ENCODE assay signal across 23 cellular contexts in the genomic region with DNA sequence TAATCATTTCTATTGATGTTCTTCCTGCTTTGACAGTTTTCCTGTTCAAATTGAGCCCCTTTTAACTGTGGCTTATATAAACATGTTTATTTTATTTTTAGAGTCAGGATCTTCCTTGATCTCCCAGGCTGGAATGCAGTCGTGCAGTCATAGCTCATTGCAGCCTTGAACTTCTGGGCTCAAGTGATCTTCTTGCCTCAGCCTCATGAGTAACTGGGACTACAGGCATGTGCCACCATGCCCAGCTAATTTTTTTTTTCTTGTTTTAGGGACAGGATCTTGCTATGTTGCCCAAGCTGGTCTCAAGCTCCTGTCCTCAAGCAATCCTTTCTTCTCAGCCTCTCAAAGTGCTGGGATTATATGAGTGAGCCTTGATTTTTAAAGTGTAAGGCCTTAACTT. TPM values are rescaled to one million over a fixed set of nuclear protein-coding genes. Genes with fewer than 3 reads are reported as not detected.
A peak's percentile ranks its signal among the peaks of the same experiment; 100 is the strongest.
DNase-seq lines count a peak whose midpoint lies in the region; ATAC-seq and TF ChIP-seq lines count a peak whose summit lies in the region.
"Had no signal": no experiment of that assay in that cellular context is flagged by ENCODE, and none has a peak within 500 bp of the region (broad histone marks: within the 10 kb centered on the region; RNA-seq: fewer than 3 reads in every experiment).

No MANE protein-coding gene starts in this region.

- TF ChIP-seq CTCF in IMR-90 (conservative IDR thresholded peaks at IDR 0.05; ENCODE audit: low read depth, low read length) (no peak), chondrocyte (IDR thresholded peaks at IDR 0.05) (no peak), hepatocyte (IDR thresholded peaks at IDR 0.05; ENCODE audit: poor library complexity) (no peak)

- H3K27me3 Mint-ChIP-seq in chondrocyte (ENCODE audit: low read depth) = no peaks in the 10 kb centered on the region
- H3K27me3 Mint-ChIP-seq: activated CD4-positive, alpha-beta memory T cell treated with anti-CD3 and anti-CD28 coated beads, Interleukin-2, amount 10 ng/mL, durations not matched to agents 7 days and 5 days; T-cell had no signal

- no peaks in the 10 kb centered on the region for H3K36me3 Mint-ChIP-seq in chondrocyte (ENCODE audit: low read depth)

- H3K27ac ChIP-seq in IMR-90 (ENCODE audit: insufficient read depth, low read length) (no peak overlapping the region), right cardiac atrium (ENCODE audit: low read length) (peak overlapping the region; percentile 37), hepatocyte (no peak overlapping the region)
- H3K27ac ChIP-seq: body of pancreas, neutrophil, skin epidermis had no signal

- BruUV-seq in IMR-90 (replicated peaks; lab: Mats Ljungman, UMichigan) = no TSS peak

- dilution Hi-C loops in IMR-90 (cut with HindIII; ENCODE audit: low sequenced_read_pairs, unreplicated experiment) = no loop called here

- no peaks in the 10 kb centered on the region for H3K9me3 Mint-ChIP-seq in chondrocyte (ENCODE audit: low read depth)
- H3K9me3 Mint-ChIP-seq: activated CD4-positive, alpha-beta memory T cell treated with anti-CD3 and anti-CD28 coated beads, Interleukin-2, amount 10 ng/mL, durations not matched to agents 7 days and 5 days; activated naive CD4-positive, alpha-beta T cell treated with anti-CD3 and anti-CD28 coated beads for 36 hours; T-cell had no signal

- H3K56ac ChIP-seq in IMR-90 (ENCODE audit: extremely low read depth, insufficient read depth, low read length) = no peak overlapping the region

- peak overlapping the region in 1 of 2 experiments; percentile 77; a peak in 2 of 4 replicates for H4K8ac ChIP-seq in IMR-90 (ENCODE audit: low read depth in 2 of 2, low read length in 2 of 2)

- CTCF ChIA-PET in IMR-90 (lab: Yijun Ruan, JAX) = interaction anchor here (0.6 kb wide), 1 partner anchor 1014 kb away, joined by 5 read pairs; no protein-coding TSS in a partner anchor

- no peak overlapping the region for H2BK5ac ChIP-seq in IMR-90 (ENCODE audit: low read depth, low read length, poor library complexity, severe bottlenecking)

- H3K4ac ChIP-seq in IMR-90 (ENCODE audit: low read depth, low read length) = no peak overlapping the region

- peaks cover 33 to 37% of the 10 kb centered on the region in 2 experiments for H3K79me1 ChIP-seq in IMR-90 (ENCODE audit: low read depth in 1 of 2, low read length in 2 of 2)

- H3K4me2 ChIP-seq in IMR-90 (ENCODE audit: low read depth, low read length) = no peak overlapping the region
- H3K4me2 ChIP-seq in hepatocyte = no peak overlapping the region

- H3K14ac ChIP-seq in IMR-90 (replicated peaks; ENCODE audit: low read depth, low read length) = peak overlapping the region; percentile 63; the same call in 1 of the 2 replicates

- peaks cover 6% of the 10 kb centered on the region; the same call in 1 of the 2 replicates for H3K9me1 ChIP-seq in IMR-90 (ENCODE audit: insufficient read depth, low read length)

- DNase-seq in IMR-90 (peak; percentile 49), chondrocyte (ENCODE audit: low spot score) (no peak), right cardiac atrium (no peak), renal cortical epithelial cell (ENCODE audit: low read depth) (peak; percentile 21), hepatocyte (ENCODE audit: low spot score) (no peak), mesenteric fat pad (ENCODE audit: low spot score) (no peak)
- DNase-seq: activated CD4-positive, alpha-beta memory T cell treated with anti-CD3 and anti-CD28 coated beads, Interleukin-2, amount 10 ng/mL, durations not matched to agents 7 days and 5 days; activated naive CD4-positive, alpha-beta T cell treated with anti-CD3 and anti-CD28 coated beads for 36 hours; activated T-cell treated with anti-CD3 and anti-CD28 coated beads, Interleukin-2, amount 50 U/mL, for 1 hour; body of pancreas; DND-41; KBM-7; mucosa of descending colon; NCI-H1092 treated with DMSO at 0.1 percent for 48 hours; NCI-H2107; NCI-H524; SHP77; stimulated activated CD4-positive, alpha-beta T cell treated with anti-CD3 and anti-CD28 coated beads, Interleukin-4, amount 100 ng/mL, for 24 hours; T-cell had no signal

- intact Hi-C loops in IMR-90 (cut with micrococcal nuclease) = no loop called here
- intact Hi-C loops in right cardiac atrium (cut with DNase I) = no loop called here

- H2BK15ac ChIP-seq in IMR-90 (ENCODE audit: low read depth, low read length) = no peak overlapping the region

- H3K9me3 ChIP-seq in IMR-90 (ENCODE audit: control insufficient read depth, insufficient read depth, low read length) = no peaks in the 10 kb centered on the region
- H3K9me3 ChIP-seq in right cardiac atrium (ENCODE audit: control insufficient read depth, low read length) = no peaks in the 10 kb centered on the region
- no peaks in the 10 kb centered on the region for H3K9me3 ChIP-seq in hepatocyte (ENCODE audit: low read depth)
- H3K9me3 ChIP-seq: body of pancreas, HAP-1, mucosa of descending colon, neutrophil had no signal

- H3K4me3 ChIP-seq in IMR-90 (ENCODE audit: insufficient read depth, low read depth, low read length) (no peak overlapping the region), right cardiac atrium (ENCODE audit: low read length) (no peak overlapping the region), hepatocyte (no peak overlapping the region)
- H3K4me3 ChIP-seq: body of pancreas, HAP-1, mucosa of descending colon, skin epidermis had no signal

- TF ChIP-seq POLR2A in IMR-90 (IDR thresholded peaks at IDR 0.05; ENCODE audit: low read depth, low read length) = no peak

- H3K23ac ChIP-seq in IMR-90 (ENCODE audit: low read depth, low read length) = no peak overlapping the region

- no peak overlapping the region for H4K5ac ChIP-seq in IMR-90 (ENCODE audit: low read depth, low read length)

- no peaks in the 10 kb centered on the region for H3K9me2 ChIP-seq in hepatocyte (replicated peaks; ENCODE audit: insufficient read depth)

- in situ Hi-C loops in IMR-90 (cut with MboI; ENCODE audit: low sequenced_read_pairs) = no loop called here

- TF ChIP-seq RAD21 in IMR-90 (IDR thresholded peaks at IDR 0.05; ENCODE audit: low read length) = no peak

- H2BK20ac ChIP-seq in IMR-90 (ENCODE audit: low read depth, low read length) = no peak overlapping the region

- H3K4me1 ChIP-seq in IMR-90 (ENCODE audit: control insufficient read depth, insufficient read depth, low read length) = peaks cover 2% of the 10 kb centered on the region; the same call in 1 of the 2 replicates
- H3K4me1 ChIP-seq in right cardiac atrium (ENCODE audit: control insufficient read depth, insufficient read depth, low read length) = peaks cover 9% of the 10 kb centered on the region
- H3K4me1 ChIP-seq in hepatocyte (ENCODE audit: insufficient read depth) = no peaks in the 10 kb centered on the region
- H3K4me1 ChIP-seq: body of pancreas had no signal

- no peak overlapping the region for H3K9ac ChIP-seq in IMR-90 (ENCODE audit: low read depth, low read length)

- WGBS in IMR-90 (ENCODE audit: extremely low coverage in 2 of 2, insufficient read length in 1 of 2), 2 experiments = 20% methylated on average over 1 of the region's 1 CpG; no CpG with 5 or more reads in 1 of the 2 experiments
- WGBS in right cardiac atrium = 20% methylated on average over 1 of the region's 1 CpG
- 59% methylated on average over 1 of the region's 1 CpG for WGBS in hepatocyte (ENCODE audit: low lambda C conversion rate, missing lambda C conversion rate)

- no peak overlapping the region for H2AK9ac ChIP-seq in IMR-90 (replicated peaks; ENCODE audit: low read depth, low read length, poor library complexity)

- no peaks in the 10 kb centered on the region; the same call in 1 of the 2 replicates for H4K20me1 ChIP-seq in IMR-90 (ENCODE audit: insufficient read depth, low read length)
- peaks cover 3% of the 10 kb centered on the region for H4K20me1 ChIP-seq in hepatocyte (ENCODE audit: insufficient read depth, poor library complexity, severe bottlenecking)

- H2AFZ ChIP-seq in IMR-90 (replicated peaks; ENCODE audit: low read length, poor library complexity) (no peak overlapping the region), hepatocyte (no peak overlapping the region)

- no peaks in the 10 kb centered on the region for H3K36me3 ChIP-seq in IMR-90 (ENCODE audit: control insufficient read depth, insufficient read depth, low read length)
- H3K36me3 ChIP-seq in hepatocyte (replicated peaks; ENCODE audit: insufficient read depth, low read depth) = no peaks in the 10 kb centered on the region
- H3K36me3 ChIP-seq: HAP-1, neutrophil had no signal

- POLR2A ChIA-PET in IMR-90 (lab: Charles Lee; ENCODE audit: unreplicated experiment) = no interaction called here

- peak overlapping the region; percentile 74 for H3K27ac Mint-ChIP-seq in chondrocyte (ENCODE audit: unreplicated experiment)
- H3K27ac Mint-ChIP-seq: activated CD4-positive, alpha-beta memory T cell treated with anti-CD3 and anti-CD28 coated beads, Interleukin-2, amount 10 ng/mL, durations not matched to agents 7 days and 5 days; activated naive CD4-positive, alpha-beta T cell treated with anti-CD3 and anti-CD28 coated beads for 36 hours; T-cell had no signal

- peaks cover 59% of the 10 kb centered on the region for H3K79me2 ChIP-seq in hepatocyte

- H3K4me3 Mint-ChIP-seq in chondrocyte (ENCODE audit: unreplicated experiment) = no peak overlapping the region
- H3K4me3 Mint-ChIP-seq: activated CD4-positive, alpha-beta memory T cell treated with anti-CD3 and anti-CD28 coated beads, Interleukin-2, amount 10 ng/mL, durations not matched to agents 7 days and 5 days; activated naive CD4-positive, alpha-beta T cell treated with anti-CD3 and anti-CD28 coated beads for 36 hours; T-cell had no signal

- ATAC-seq in IMR-90 (ENCODE audit: low read depth) (peak; percentile 74), right cardiac atrium (no peak), GM18520 (IDR thresholded peaks at IDR 0.05; ENCODE audit: unreplicated experiment) (no peak)
- ATAC-seq: body of pancreas, mucosa of descending colon, T-cell had no signal

- H3K4me1 Mint-ChIP-seq in chondrocyte (ENCODE audit: low read depth) = peaks cover 14% of the 10 kb centered on the region
- H3K4me1 Mint-ChIP-seq: activated CD4-positive, alpha-beta memory T cell treated with anti-CD3 and anti-CD28 coated beads, Interleukin-2, amount 10 ng/mL, durations not matched to agents 7 days and 5 days had no signal

- H2AK5ac ChIP-seq in IMR-90 (ENCODE audit: low read depth, low read length) = no peak overlapping the region

- H3K27me3 ChIP-seq in IMR-90 (ENCODE audit: control insufficient read depth, insufficient read depth, low read length) = no peaks in the 10 kb centered on the region
- H3K27me3 ChIP-seq in right cardiac atrium (ENCODE audit: control insufficient read depth, insufficient read depth) = no peaks in the 10 kb centered on the region
- H3K27me3 ChIP-seq in hepatocyte = no peaks in the 10 kb centered on the region
- H3K27me3 ChIP-seq: body of pancreas, neutrophil had no signal

- no peak overlapping the region for H2BK120ac ChIP-seq in IMR-90 (ENCODE audit: low read depth, low read length)

- no peak overlapping the region for H3K18ac ChIP-seq in IMR-90 (ENCODE audit: low read depth, low read length)

- no peak overlapping the region for H4K91ac ChIP-seq in IMR-90 (ENCODE audit: insufficient read depth, low read depth, low read length)

RNA-seq across cellular contexts. Expression of gene PHKB, which starts 14.7 kb away (rescaled TPM):
- total RNA-seq in IMR-90 (2012; rRNA removed) (58.6 and 60.0 TPM in 2 replicates), chondrocyte (55.6 to 70.7 TPM (median 57.7 TPM) in 3 replicates), right cardiac atrium (10 to 100 TPM; 62.2 to 68.0 (median 63.5) TPM), renal cortical epithelial cell (88.9 and 127 TPM in 2 replicates), hepatocyte (71.7 and 79.4 TPM in 2 replicates), mesenteric fat pad (57.8 TPM)
- polyA plus RNA-seq in IMR-90 (2012; rRNA removed) (20.7 and 24.2 TPM in 2 replicates), right cardiac atrium (20.2 TPM), hepatocyte (28.7 and 29.3 TPM in 2 replicates)
- 7.6 and 10.9 TPM in 2 replicates for polyA plus RNA-seq in IMR-90 (2012; cell fraction: cytosol; rRNA removed)
- 7.4 and 55.9 TPM in 2 replicates for polyA plus RNA-seq in IMR-90 (2012; cell fraction: nucleus; rRNA removed; ENCODE audit: low replicate concordance)

RNA-seq across cellular contexts. Expression of gene ITFG1, which starts 14.9 kb away (rescaled TPM):
- 57.5 and 60.4 TPM in 2 replicates for total RNA-seq in IMR-90 (2012; rRNA removed)
- polyA plus RNA-seq in IMR-90 (2012; rRNA removed) = 48.2 and 54.3 TPM in 2 replicates
- 10.5 and 11.9 TPM in 2 replicates for polyA plus RNA-seq in IMR-90 (2012; cell fraction: cytosol; rRNA removed)
- polyA plus RNA-seq in IMR-90 (2012; cell fraction: nucleus; rRNA removed; ENCODE audit: low replicate concordance) = 2.3 and 29.2 TPM in 2 replicates
- total RNA-seq in chondrocyte = 67.2 to 93.5 TPM (median 71.7 TPM) in 3 replicates
- 10 to 100 TPM; 61.6 to 72.6 (median 64.5) TPM for total RNA-seq in right cardiac atrium
- polyA plus RNA-seq in right cardiac atrium = 51.7 TPM
- 88.6 and 145 TPM in 2 replicates for total RNA-seq in renal cortical epithelial cell
- 78.3 and 87.8 TPM in 2 replicates for total RNA-seq in hepatocyte
- polyA plus RNA-seq in hepatocyte = 86.4 and 91.4 TPM in 2 replicates
- total RNA-seq in mesenteric fat pad = 48.7 TPM

Comparison
In these comparisons a context has a peak if more than half of its experiments do, and no peak if none do; other contexts are left out.
1. DNase-seq: peak in IMR-90 (single experiment) and renal cortical epithelial cell (single experiment); none in chondrocyte (single experiment), right cardiac atrium (0 of 3), hepatocyte (single experiment) and mesenteric fat pad (single experiment).